In the genomic region with DNA sequence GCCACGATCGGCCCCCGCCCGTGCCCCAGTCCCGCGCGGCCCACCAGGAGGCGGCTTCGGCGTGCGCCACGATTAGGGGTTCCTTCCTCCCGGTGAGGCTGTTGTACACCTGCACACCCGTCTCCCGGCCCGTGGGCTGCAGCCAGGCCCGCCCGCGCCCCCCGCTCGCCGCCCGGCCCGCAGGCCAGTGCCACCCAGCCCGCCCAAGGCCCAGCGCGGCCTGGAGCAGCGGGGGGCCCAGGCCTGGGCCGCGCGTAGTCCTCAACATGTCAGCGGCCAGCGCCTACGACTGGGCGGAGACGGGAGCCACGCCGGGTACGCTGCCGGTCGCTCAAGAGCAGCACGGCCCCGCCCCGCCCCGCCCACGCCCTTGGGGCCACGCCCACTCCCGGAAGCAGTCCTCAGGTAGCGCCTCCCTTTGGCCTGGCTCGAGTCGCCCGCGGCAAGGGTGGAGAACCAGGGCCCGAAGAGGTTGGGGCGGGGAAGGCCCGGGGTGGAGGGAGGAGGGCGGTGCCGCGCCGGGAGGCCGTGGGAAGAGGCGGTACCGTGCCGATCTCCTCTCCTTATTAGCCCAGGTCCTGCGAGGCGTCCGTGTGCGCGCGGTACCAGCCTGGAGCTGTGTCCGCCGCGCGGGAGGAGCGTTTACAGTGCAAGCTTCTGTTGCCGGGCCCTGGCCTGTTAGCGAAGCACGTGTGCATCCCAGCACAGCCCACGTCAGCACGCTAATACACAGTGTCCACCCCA, we compare ENCODE assay signal across 8 cellular contexts. TPM values are rescaled to one million over a fixed set of nuclear protein-coding genes. Genes with fewer than 3 reads are reported as not detected.
DNase-seq lines count a peak whose midpoint lies in the region; ATAC-seq, FAIRE-seq and TF ChIP-seq lines count a peak whose summit lies in the region.

A gene with protein sequence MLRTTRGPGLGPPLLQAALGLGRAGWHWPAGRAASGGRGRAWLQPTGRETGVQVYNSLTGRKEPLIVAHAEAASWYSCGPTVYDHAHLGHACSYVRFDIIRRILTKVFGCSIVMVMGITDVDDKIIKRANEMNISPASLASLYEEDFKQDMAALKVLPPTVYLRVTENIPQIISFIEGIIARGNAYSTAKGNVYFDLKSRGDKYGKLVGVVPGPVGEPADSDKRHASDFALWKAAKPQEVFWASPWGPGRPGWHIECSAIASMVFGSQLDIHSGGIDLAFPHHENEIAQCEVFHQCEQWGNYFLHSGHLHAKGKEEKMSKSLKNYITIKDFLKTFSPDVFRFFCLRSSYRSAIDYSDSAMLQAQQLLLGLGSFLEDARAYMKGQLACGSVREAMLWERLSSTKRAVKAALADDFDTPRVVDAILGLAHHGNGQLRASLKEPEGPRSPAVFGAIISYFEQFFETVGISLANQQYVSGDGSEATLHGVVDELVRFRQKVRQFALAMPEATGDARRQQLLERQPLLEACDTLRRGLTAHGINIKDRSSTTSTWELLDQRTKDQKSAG (minus strand): TSS at position 291 of the 744 bp plus-strand sequence. CDS start 23 bp downstream, at position 268.

- peak within 1 kb of the TSS; percentile 79 for H3K27ac ChIP-seq in OCI-LY1 (ENCODE audit: low read depth, low read length, poor library complexity, severe bottlenecking)
- H3K27ac ChIP-seq in endodermal cell (ENCODE audit: low read depth, low read length): peak within 1 kb of the TSS; percentile 42
- H3K27ac ChIP-seq in mesodermal cell (ENCODE audit: low read depth, low read length, severe bottlenecking): peak within 1 kb of the TSS; percentile 76

- 0 to 4% methylated on average over 13 to 80 of the region's 80 CpGs for WGBS in endodermal cell (ENCODE audit: insufficient coverage in 1 of 2, insufficient read length in 1 of 2), 2 experiments
- WGBS in mesodermal cell (ENCODE audit: insufficient coverage in 2 of 2), 2 experiments: 1% methylated on average over 42 to 71 of the region's 80 CpGs

- H3K27me3 Mint-ChIP-seq in endodermal cell (ENCODE audit: insufficient read depth): no peaks in the 10 kb centered on the region

- no peaks in the 10 kb centered on the region for H4K20me1 ChIP-seq in OCI-LY1 (ENCODE audit: insufficient read depth, low read length)

- H3K27ac Mint-ChIP-seq in endodermal cell: peak within 1 kb of the TSS; percentile 87

- peaks cover 10% of the 10 kb centered on the region for H3F3A ChIP-seq in OCI-LY1 (ENCODE audit: insufficient read depth, low read length)

- DNase-seq in D721Med (ENCODE audit: insufficient read length, low spot score) (peak; percentile 69), HuH-7 (ENCODE audit: low spot score) (peak; percentile 86), endodermal cell (peak; percentile 99)
- peak; percentile 83 for DNase-seq in activated CD8-positive, alpha-beta memory T cell treated with anti-CD3 and anti-CD28 coated beads, Interleukin-2, amount 50 U/mL, for 24 hours (ENCODE audit: extremely low read depth)
- peak; percentile 87 to 90 for DNase-seq in stimulated activated CD8-positive, alpha-beta memory T cell treated with anti-CD3 and anti-CD28 coated beads, Interleukin-15, amount 100 ng/mL, for 4 hours (ENCODE audit: low read depth in 2 of 2)

- peak; percentile 1 for TF ChIP-seq CTCF in D721Med (IDR thresholded peaks at IDR 0.05; ENCODE audit: insufficient read depth, missing control alignments)
- peak; percentile 10; the same call in 1 of the 2 replicates for TF ChIP-seq CTCF in OCI-LY1 (IDR thresholded peaks at IDR 0.05; ENCODE audit: low read length)
- TF ChIP-seq CTCF in endodermal cell (conservative IDR thresholded peaks at IDR 0.05): peak; percentile 18

- H3K4me1 ChIP-seq in OCI-LY1 (ENCODE audit: insufficient read depth, low read length, severe bottlenecking): peaks cover 46% of the 10 kb centered on the region
- peaks cover 4% of the 10 kb centered on the region for H3K4me1 ChIP-seq in endodermal cell (ENCODE audit: control insufficient read depth, insufficient read depth, low read length)
- peaks cover 11% of the 10 kb centered on the region for H3K4me1 ChIP-seq in mesodermal cell (ENCODE audit: control insufficient read depth, insufficient read depth, low read length, poor library complexity, severe bottlenecking)

- peak within 1 kb of the TSS; percentile 93 for H3K4me2 ChIP-seq in OCI-LY1 (ENCODE audit: low read length)

- H2AFZ ChIP-seq in OCI-LY1 (ENCODE audit: low read length): no peak within 1 kb of the TSS

- peaks cover 15% of the 10 kb centered on the region for H3K79me2 ChIP-seq in OCI-LY1 (ENCODE audit: insufficient read depth, low read length)

- H3K9ac ChIP-seq in OCI-LY1 (ENCODE audit: low read length) (peak within 1 kb of the TSS; percentile 92), endodermal cell (ENCODE audit: extremely low read depth, low read length, poor library complexity, severe bottlenecking) (peak within 1 kb of the TSS; percentile 71)

- H3K9me3 Mint-ChIP-seq in endodermal cell: no peaks in the 10 kb centered on the region

- no peaks in the 10 kb centered on the region for H3K27me3 ChIP-seq in OCI-LY1 (ENCODE audit: insufficient read depth, low read length)
- no peaks in the 10 kb centered on the region for H3K27me3 ChIP-seq in endodermal cell (ENCODE audit: control insufficient read depth, insufficient read depth, low read length, poor library complexity, severe bottlenecking)

- peaks cover 26% of the 10 kb centered on the region for H3K4me1 Mint-ChIP-seq in endodermal cell

- H3K4me3 ChIP-seq in OCI-LY1 (ENCODE audit: low read depth, low read length, poor library complexity, severe bottlenecking): peak within 1 kb of the TSS; percentile 92
- peak within 1 kb of the TSS; percentile 86 for H3K4me3 ChIP-seq in endodermal cell (ENCODE audit: low read length)
- peak within 1 kb of the TSS; percentile 67 for H3K4me3 ChIP-seq in mesodermal cell (ENCODE audit: extremely low read depth, insufficient read depth, low read length, poor library complexity, severe bottlenecking)

- FAIRE-seq in D721Med (lab: Jason Lieb, UNC): no peak

- ATAC-seq in GM21515 (IDR thresholded peaks at IDR 0.05; ENCODE audit: unreplicated experiment): peak; percentile 91

- no peaks in the 10 kb centered on the region for H3K9me2 ChIP-seq in OCI-LY1 (ENCODE audit: low read depth, low read length)

- H3K9me3 ChIP-seq in OCI-LY1 (ENCODE audit: low read length) (no peaks in the 10 kb centered on the region), endodermal cell (ENCODE audit: control insufficient read depth, low read length) (no peaks in the 10 kb centered on the region), mesodermal cell (ENCODE audit: control insufficient read depth, low read length) (no peaks in the 10 kb centered on the region)

- H3K36me3 ChIP-seq in OCI-LY1 (ENCODE audit: insufficient read depth, low read length): peaks cover 32% of the 10 kb centered on the region
- peaks cover 14% of the 10 kb centered on the region for H3K36me3 ChIP-seq in endodermal cell (ENCODE audit: control insufficient read depth, insufficient read depth, low read length)
- peaks cover 22% of the 10 kb centered on the region for H3K36me3 ChIP-seq in mesodermal cell (ENCODE audit: control insufficient read depth, insufficient read depth, low read length)

- peaks cover 7% of the 10 kb centered on the region for H3K36me3 Mint-ChIP-seq in endodermal cell (ENCODE audit: low read depth)

- peak within 1 kb of the TSS; percentile 78 for H3K4me3 Mint-ChIP-seq in endodermal cell

RNA-seq across cellular contexts. Expression of the gene that starts here (rescaled TPM):
- 10 to 100 TPM; 53.0 to 53.2 TPM for total RNA-seq in endodermal cell
- 29.5 TPM for polyA plus RNA-seq in endodermal cell (2013, experiment 1 of 2)
- polyA plus RNA-seq in endodermal cell (2013, experiment 2 of 2): 28.6 TPM
- 22.4 TPM for polyA plus RNA-seq in mesodermal cell (2013, experiment 1 of 2)
- polyA plus RNA-seq in mesodermal cell (2013, experiment 2 of 2): 24.4 TPM

Comparison
In these comparisons a context has a peak if more than half of its experiments do, and no peak if none do; other contexts are left out.
1. Peak in every context shown above with its lines: DNase-seq, ATAC-seq, H3K4me3 ChIP-seq and H3K27ac ChIP-seq.